In the genomic region with DNA sequence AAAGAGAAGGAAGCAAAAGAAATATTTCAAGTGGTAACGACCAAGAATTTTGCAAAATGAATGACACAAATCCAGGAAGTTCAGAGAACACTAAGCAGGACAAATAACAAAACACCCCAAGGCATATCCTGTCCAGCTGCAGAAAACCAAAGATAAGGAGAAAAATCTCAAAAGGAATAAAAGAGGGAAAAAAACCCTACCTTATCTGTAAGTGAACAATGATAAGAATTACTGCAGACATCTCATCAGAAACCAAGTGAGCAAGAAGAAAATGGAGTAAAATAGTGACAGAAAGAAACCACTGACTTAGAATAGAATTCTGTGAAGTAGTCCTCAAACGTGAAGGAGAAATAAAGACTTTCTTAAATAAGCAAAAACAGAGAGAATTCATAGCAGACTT, we compare ENCODE assay signal across 18 cellular contexts. TPM values are rescaled to one million over a fixed set of nuclear protein-coding genes. Genes with fewer than 3 reads are reported as not detected.
A peak's percentile ranks its signal among the peaks of the same experiment; 100 is the strongest.
DNase-seq lines count a peak whose midpoint lies in the region; ATAC-seq and TF ChIP-seq lines count a peak whose summit lies in the region.
"Had no signal": no experiment of that assay in that cellular context is flagged by ENCODE, and none has a peak within 500 bp of the region (broad histone marks: within the 10 kb centered on the region; RNA-seq: fewer than 3 reads in every experiment).

No MANE protein-coding gene starts in this region.

- no peak for DNase-seq in activated naive CD8-positive, alpha-beta T cell treated with anti-CD3 and anti-CD28 coated beads for 36 hours
- no peak for DNase-seq in activated naive CD8-positive, alpha-beta T cell treated with anti-CD3 and anti-CD28 coated beads, Interleukin-2, amount 50 U/mL, for 24 hours
- DNase-seq in naive B cell (no peak), NCI-H526 treated with DMSO at 0.1 percent for 48 hours (lab: John Stamatoyannopoulos, UW) (no peak), CD14-positive monocyte (ENCODE audit: low spot score) (no peak), medulla oblongata (ENCODE audit: extremely low spot score) (no peak)
- DNase-seq: DMS79, H7, HFFc6, KBM-7, NCI-H1105, NCI-H2081, NCI-H2171 treated with DMSO at 0.1 percent for 48 hours, NCI-H774, OCI-M1, SHP77 had no signal

- TF ChIP-seq CTCF in CD14-positive monocyte (IDR thresholded peaks at IDR 0.05), result no peak

- H3K4me1 Mint-ChIP-seq in activated naive CD8-positive, alpha-beta T cell (ENCODE audit: low read depth), result peaks cover 35% of the 10 kb centered on the region
- peaks cover 21% of the 10 kb centered on the region for H3K4me1 Mint-ChIP-seq in activated naive CD8-positive, alpha-beta T cell treated with anti-CD3 and anti-CD28 coated beads for 36 hours
- H3K4me1 Mint-ChIP-seq in activated naive CD8-positive, alpha-beta T cell treated with anti-CD3 and anti-CD28 coated beads, Interleukin-2, amount 50 U/mL, for 24 hours, result peaks cover 25% of the 10 kb centered on the region
- H3K4me1 Mint-ChIP-seq in naive B cell (peaks cover 39 to 46% (median 46%) of the 10 kb centered on the region in 3 donors), CD14-positive monocyte (no peaks in the 10 kb centered on the region)

- intact Hi-C loops in CD14-positive monocyte (cut with micrococcal nuclease), result no loop called here

- ATAC-seq in activated naive CD8-positive, alpha-beta T cell treated with anti-CD3 and anti-CD28 coated beads, Interleukin-2, amount 50 U/mL, for 24 hours, result no peak
- no peak for ATAC-seq in naive B cell (ENCODE audit: low read depth in 2 of 2)
- ATAC-seq: A549 had no signal

- peaks cover 11% of the 10 kb centered on the region for H3K9me3 Mint-ChIP-seq in activated naive CD8-positive, alpha-beta T cell (ENCODE audit: low read depth)
- H3K9me3 Mint-ChIP-seq in activated naive CD8-positive, alpha-beta T cell treated with anti-CD3 and anti-CD28 coated beads for 36 hours, result peaks cover 46% of the 10 kb centered on the region
- peaks cover 35% of the 10 kb centered on the region for H3K9me3 Mint-ChIP-seq in activated naive CD8-positive, alpha-beta T cell treated with anti-CD3 and anti-CD28 coated beads, Interleukin-2, amount 50 U/mL, for 24 hours
- peaks cover 18 to 44% (median 33%) of the 10 kb centered on the region in 7 donors for H3K9me3 Mint-ChIP-seq in naive B cell
- H3K9me3 Mint-ChIP-seq in CD14-positive monocyte, result peaks cover 9 to 43% (median 22%) of the 10 kb centered on the region in 7 donors

- peak overlapping the region; percentile 30 for H3K27ac Mint-ChIP-seq in activated naive CD8-positive, alpha-beta T cell
- no peak overlapping the region for H3K27ac Mint-ChIP-seq in activated naive CD8-positive, alpha-beta T cell treated with anti-CD3 and anti-CD28 coated beads for 36 hours
- H3K27ac Mint-ChIP-seq in activated naive CD8-positive, alpha-beta T cell treated with anti-CD3 and anti-CD28 coated beads, Interleukin-2, amount 50 U/mL, for 24 hours, result peak overlapping the region; percentile 8
- peak overlapping the region in 5 of 6 donors; percentile 8 to 84 (median 16) for H3K27ac Mint-ChIP-seq in naive B cell
- no peak overlapping the region for H3K27ac Mint-ChIP-seq in CD14-positive monocyte
- H3K27ac Mint-ChIP-seq: HFFc6 had no signal

- peaks cover 42% of the 10 kb centered on the region for H3K36me3 Mint-ChIP-seq in activated naive CD8-positive, alpha-beta T cell
- H3K36me3 Mint-ChIP-seq in activated naive CD8-positive, alpha-beta T cell treated with anti-CD3 and anti-CD28 coated beads for 36 hours, result peaks cover 88% of the 10 kb centered on the region
- peaks cover 73% of the 10 kb centered on the region for H3K36me3 Mint-ChIP-seq in activated naive CD8-positive, alpha-beta T cell treated with anti-CD3 and anti-CD28 coated beads, Interleukin-2, amount 50 U/mL, for 24 hours (ENCODE audit: low read depth)
- H3K36me3 Mint-ChIP-seq in naive B cell (peaks cover 56 to 58% of the 10 kb centered on the region in 2 donors), CD14-positive monocyte (no peaks in the 10 kb centered on the region)

- H3K27me3 Mint-ChIP-seq in activated naive CD8-positive, alpha-beta T cell, result no peaks in the 10 kb centered on the region
- no peaks in the 10 kb centered on the region for H3K27me3 Mint-ChIP-seq in activated naive CD8-positive, alpha-beta T cell treated with anti-CD3 and anti-CD28 coated beads for 36 hours
- H3K27me3 Mint-ChIP-seq in activated naive CD8-positive, alpha-beta T cell treated with anti-CD3 and anti-CD28 coated beads, Interleukin-2, amount 50 U/mL, for 24 hours, result no peaks in the 10 kb centered on the region
- H3K27me3 Mint-ChIP-seq in naive B cell (no peaks in the 10 kb centered on the region), CD14-positive monocyte (ENCODE audit: low read depth in 3 of 3) (peaks cover 2 to 4% (median 3%) of the 10 kb centered on the region in 3 donors)

- H3K4me3 Mint-ChIP-seq in activated naive CD8-positive, alpha-beta T cell, result no peak overlapping the region
- H3K4me3 Mint-ChIP-seq in activated naive CD8-positive, alpha-beta T cell treated with anti-CD3 and anti-CD28 coated beads for 36 hours, result no peak overlapping the region
- no peak overlapping the region for H3K4me3 Mint-ChIP-seq in activated naive CD8-positive, alpha-beta T cell treated with anti-CD3 and anti-CD28 coated beads, Interleukin-2, amount 50 U/mL, for 24 hours
- no peak overlapping the region for H3K4me3 Mint-ChIP-seq in naive B cell
- no peak overlapping the region for H3K4me3 Mint-ChIP-seq in CD14-positive monocyte
- H3K4me3 Mint-ChIP-seq: HFFc6 had no signal

RNA-seq across cellular contexts. Expression of a gene that starts 21.8 kb away (rescaled TPM):
- total RNA-seq in activated naive CD8-positive, alpha-beta T cell treated with anti-CD3 and anti-CD28 coated beads for 36 hours, result 100 to 1,000 TPM; 108 to 111 TPM
- polyA plus RNA-seq in naive B cell (ENCODE audit: low read depth in 6 of 6) (10 to 100 TPM in 5 of 6 donors, 1 to 10 TPM in 1; 9.4 to 55.3 (median 17.5) TPM), CD14-positive monocyte (under 1 TPM in 1 of 2 donors, not detected in 1; 0.04 TPM)
- total RNA-seq: HFFc6 had no signal

Comparison
In these comparisons a context has a peak if more than half of its experiments do, and no peak if none do; other contexts are left out.
1. H3K27ac Mint-ChIP-seq: peak in activated naive CD8-positive, alpha-beta T cell (single experiment), activated naive CD8-positive, alpha-beta T cell treated with anti-CD3 and anti-CD28 coated beads, Interleukin-2, amount 50 U/mL, for 24 hours (single experiment) and naive B cell (5 of 6); none in activated naive CD8-positive, alpha-beta T cell treated with anti-CD3 and anti-CD28 coated beads for 36 hours (single experiment) and CD14-positive monocyte (0 of 7).
2. RNA of a gene that starts 21.8 kb away (polyA plus RNA-seq): 9.4 to 55.3 TPM in naive B cell; 0.04 TPM in CD14-positive monocyte; every median in the first group is over 4 times any median in the second.